Comparison of ENCODE assay signal across 9 cellular contexts in the genomic region with DNA sequence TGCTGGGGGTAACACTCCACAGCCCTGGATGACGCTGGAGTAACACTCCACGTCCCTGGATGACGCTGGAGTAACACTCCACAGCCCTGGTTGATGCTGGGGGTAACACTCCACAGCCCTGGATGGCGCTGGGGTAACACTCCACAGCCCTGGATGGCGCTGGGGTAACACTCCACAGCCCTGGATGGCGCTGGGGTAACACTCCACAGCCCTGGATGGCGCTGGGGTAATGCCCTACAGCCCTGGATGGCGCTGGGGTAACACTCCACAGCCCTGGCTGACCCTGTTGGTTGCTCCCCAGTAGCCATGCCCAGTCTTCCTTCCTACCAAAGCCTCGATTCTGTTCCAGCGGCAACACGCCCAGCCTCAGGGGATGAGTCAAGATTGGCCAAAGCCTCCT. TPM values are rescaled to one million over a fixed set of nuclear protein-coding genes. Genes with fewer than 3 reads are reported as not detected.
A peak's percentile ranks its signal among the peaks of the same experiment; 100 is the strongest.
DNase-seq lines count a peak whose midpoint lies in the region; ATAC-seq and TF ChIP-seq lines count a peak whose summit lies in the region.
"Not testable (repeated sequence)": the region's sequence is repeated elsewhere in the genome, so short reads cannot be mapped to it uniquely, and the experiment has no call there.
"Had no signal": no experiment of that assay in that cellular context is flagged by ENCODE, and none has a peak within 500 bp of the region (broad histone marks: within the 10 kb centered on the region; RNA-seq: fewer than 3 reads in every experiment).

No MANE protein-coding gene starts in this region.

- not testable (repeated sequence) for H3K4me1 Mint-ChIP-seq in activated T-helper 1 cell treated with anti-CD3 and anti-CD28 coated beads, Interleukin-12 subunit alpha, Interleukin-12 subunit beta, Interleukin-2, Interleukin-4 antibody, amounts not matched to agents 30 ng/mL and 10 ng/mL and 1 ng/mL, durations not matched to agents 14 hours and 24 hours and 36 hours (ENCODE audit: low read depth)

- not testable (repeated sequence) for TF ChIP-seq CTCF in Peyer's patch (IDR thresholded peaks at IDR 0.05); esophagus muscularis mucosa (IDR thresholded peaks at IDR 0.05); testis (IDR thresholded peaks at IDR 0.05)

- H3K27ac ChIP-seq in Peyer's patch; esophagus muscularis mucosa (replicated peaks in 1 of 4); testis: not testable (repeated sequence)

- 84% methylated on average over 9 of the region's 11 CpGs for WGBS in esophagus muscularis mucosa
- WGBS in testis, 2 donors: 80 to 85% methylated on average over 9 to 11 of the region's 11 CpGs

- peak; percentile 85 for ATAC-seq in HG02798 (IDR thresholded peaks at IDR 0.05; ENCODE audit: poor library complexity, unreplicated experiment)

- H3K9me3 Mint-ChIP-seq in activated T-helper 1 cell treated with anti-CD3 and anti-CD28 coated beads, Interleukin-12 subunit alpha, Interleukin-12 subunit beta, Interleukin-2, Interleukin-4 antibody, amounts not matched to agents 30 ng/mL and 10 ng/mL and 1 ng/mL, durations not matched to agents 14 hours and 24 hours and 36 hours: not testable (repeated sequence)

- H3K27me3 ChIP-seq in Peyer's patch, testis: not testable (repeated sequence)
- H3K27me3 ChIP-seq in esophagus muscularis mucosa: peaks cover 0 to 22% (median 0%) of the 10 kb centered on the region in 4 donors

- H3K27ac Mint-ChIP-seq in activated T-helper 1 cell treated with anti-CD3 and anti-CD28 coated beads, Interleukin-12 subunit alpha, Interleukin-12 subunit beta, Interleukin-2, Interleukin-4 antibody, amounts not matched to agents 30 ng/mL and 10 ng/mL and 1 ng/mL, durations not matched to agents 14 hours and 24 hours and 36 hours: not testable (repeated sequence)

- H3K4me1 ChIP-seq in Peyer's patch: peaks cover 0 to 12% (median 4%) of the 10 kb centered on the region in 4 donors
- H3K4me1 ChIP-seq in esophagus muscularis mucosa: peaks cover 14 to 15% (median 15%) of the 10 kb centered on the region in 4 donors
- not testable (repeated sequence) for H3K4me1 ChIP-seq in testis

- not testable (repeated sequence) for H3K36me3 Mint-ChIP-seq in activated T-helper 1 cell treated with anti-CD3 and anti-CD28 coated beads, Interleukin-12 subunit alpha, Interleukin-12 subunit beta, Interleukin-2, Interleukin-4 antibody, amounts not matched to agents 30 ng/mL and 10 ng/mL and 1 ng/mL, durations not matched to agents 14 hours and 24 hours and 36 hours (ENCODE audit: low read depth)

- TF ChIP-seq EP300 in esophagus muscularis mucosa (IDR thresholded peaks at IDR 0.05): not testable (repeated sequence)

- peak; percentile 37 for DNase-seq in EL
- peak in 2 of 3 donors; percentile 68 to 86 for DNase-seq in Peyer's patch
- DNase-seq in activated T-helper 1 cell treated with anti-CD3 and anti-CD28 coated beads, Interleukin-12 subunit alpha, Interleukin-12 subunit beta, Interleukin-2, Interleukin-4 antibody, amounts not matched to agents 30 ng/mL and 10 ng/mL and 1 ng/mL, durations not matched to agents 14 hours and 24 hours and 36 hours (ENCODE audit: low spot score): peak; percentile 9
- DNase-seq in esophagus muscularis mucosa (ENCODE audit: extremely low spot score): peak; percentile 99
- peak; percentile 65 for DNase-seq in kidney tubule cell (ENCODE audit: low spot score)
- DNase-seq in putamen (ENCODE audit: low spot score): peak; percentile 64
- peak; percentile 29 for DNase-seq in testis

- H3K4me3 Mint-ChIP-seq in activated T-helper 1 cell treated with anti-CD3 and anti-CD28 coated beads, Interleukin-12 subunit alpha, Interleukin-12 subunit beta, Interleukin-2, Interleukin-4 antibody, amounts not matched to agents 30 ng/mL and 10 ng/mL and 1 ng/mL, durations not matched to agents 14 hours and 24 hours and 36 hours: not testable (repeated sequence)

- intact Hi-C loops in activated T-helper 1 cell treated with anti-CD3 and anti-CD28 coated beads, Interleukin-12 subunit alpha, Interleukin-12 subunit beta, Interleukin-2, Interleukin-4 antibody, amounts not matched to agents 30 ng/mL and 10 ng/mL and 1 ng/mL, durations not matched to agents 14 hours and 24 hours and 36 hours (cut with micrococcal nuclease); esophagus muscularis mucosa (cut with DNase I): not testable (repeated sequence)
- intact Hi-C loops in testis (cut with DNase I; ENCODE audit: low total_unique reads): loop anchor here (10.0 kb wide), 1 partner anchor 301 kb away; no protein-coding TSS in a partner anchor

- peaks cover 23% of the 10 kb centered on the region for H3K27me3 Mint-ChIP-seq in activated T-helper 1 cell treated with anti-CD3 and anti-CD28 coated beads, Interleukin-12 subunit alpha, Interleukin-12 subunit beta, Interleukin-2, Interleukin-4 antibody, amounts not matched to agents 30 ng/mL and 10 ng/mL and 1 ng/mL, durations not matched to agents 14 hours and 24 hours and 36 hours (ENCODE audit: insufficient read depth)

- H3K4me3 ChIP-seq in Peyer's patch, esophagus muscularis mucosa, testis: not testable (repeated sequence)

- not testable (repeated sequence) for H3K36me3 ChIP-seq in Peyer's patch; esophagus muscularis mucosa; testis (ENCODE audit: low read depth, missing control alignments)

- H3K9me3 ChIP-seq in Peyer's patch, esophagus muscularis mucosa, testis: not testable (repeated sequence)

- TF ChIP-seq POLR2A in Peyer's patch (IDR thresholded peaks at IDR 0.05); esophagus muscularis mucosa (IDR thresholded peaks at IDR 0.05; ENCODE audit: low read depth); testis (IDR thresholded peaks at IDR 0.05): not testable (repeated sequence)

RNA-seq across cellular contexts. Expression of a gene that starts 4.7 kb away (rescaled TPM):
- total RNA-seq in Peyer's patch: 1 to 10 TPM in 2 of 4 donors, under 1 TPM in 1, not detected in 1; 0.57 to 5.8 (median 1.2) TPM
- not detected in 2 replicates for total RNA-seq in activated T-helper 1 cell treated with anti-CD3 and anti-CD28 coated beads, Interleukin-12 subunit alpha, Interleukin-12 subunit beta, Interleukin-2, Interleukin-4 antibody, amounts not matched to agents 30 ng/mL and 10 ng/mL and 1 ng/mL, durations not matched to agents 14 hours and 24 hours and 36 hours
- 1 to 10 TPM in 3 of 4 donors, under 1 TPM in 1; 0.83 to 1.8 (median 1.5) TPM for total RNA-seq in esophagus muscularis mucosa
- 1 to 10 TPM; 5.0 to 5.5 TPM for total RNA-seq in testis
- polyA plus RNA-seq in testis (ENCODE audit: insufficient read depth, low read depth, low replicate concordance): 4.3 TPM
- total RNA-seq: HT1080 had no signal

RNA-seq across cellular contexts. Expression of a gene that starts 41.4 kb away (rescaled TPM):
- 10 to 100 TPM; 33.5 to 59.0 (median 41.5) TPM for total RNA-seq in Peyer's patch
- 27.5 and 28.6 TPM in 2 replicates for total RNA-seq in activated T-helper 1 cell treated with anti-CD3 and anti-CD28 coated beads, Interleukin-12 subunit alpha, Interleukin-12 subunit beta, Interleukin-2, Interleukin-4 antibody, amounts not matched to agents 30 ng/mL and 10 ng/mL and 1 ng/mL, durations not matched to agents 14 hours and 24 hours and 36 hours
- total RNA-seq in esophagus muscularis mucosa: 10 to 100 TPM; 16.7 to 24.9 (median 18.9) TPM
- total RNA-seq in testis: 10 to 100 TPM; 55.1 to 61.7 TPM
- polyA plus RNA-seq in testis (ENCODE audit: insufficient read depth, low read depth, low replicate concordance): 29.3 TPM

Comparison
In these comparisons a context has a peak if more than half of its experiments do, and no peak if none do; other contexts are left out.
1. DNase-seq: peak in every context shown above with its lines; median percentile 99 in esophagus muscularis mucosa; 77 in Peyer's patch; 65 in kidney tubule cell; 64 in putamen; 37 in EL; 29 in testis; 9 in activated T-helper 1 cell treated with anti-CD3 and anti-CD28 coated beads, Interleukin-12 subunit alpha, Interleukin-12 subunit beta, Interleukin-2, Interleukin-4 antibody, amounts not matched to agents 30 ng/mL and 10 ng/mL and 1 ng/mL, durations not matched to agents 14 hours and 24 hours and 36 hours.